In the genomic region with DNA sequence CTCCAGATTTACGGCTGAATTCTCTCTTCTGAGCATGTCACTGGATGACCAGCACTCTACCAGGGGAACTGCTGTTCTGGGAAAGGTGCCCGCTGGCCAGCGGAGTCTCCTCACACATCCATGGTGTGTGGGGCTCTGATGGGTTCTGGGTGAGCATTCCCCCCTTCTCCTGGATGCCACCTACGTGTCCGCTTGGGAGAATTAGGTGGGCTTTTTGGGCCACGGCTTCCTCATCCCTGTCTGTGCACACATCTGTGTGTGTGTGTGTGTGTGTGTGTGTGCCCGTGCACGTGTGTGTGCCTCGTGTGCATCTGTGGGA, we compare ENCODE assay signal across 17 cellular contexts.
"Had no signal": no experiment of that assay in that cellular context is flagged by ENCODE, and none has a peak within 500 bp of the region (broad histone marks: within the 10 kb centered on the region; RNA-seq: fewer than 3 reads in every experiment).

No MANE protein-coding gene starts in this region.

- DNase-seq: activated gamma-delta T cell; activated T-cell treated with anti-CD3 and anti-CD28 coated beads, Interleukin-2, amount 50 U/mL, for 72 hours; amygdala; effector memory CD8-positive, alpha-beta T cell; hippocampal formation; left colon; midbrain; T-helper 1 cell; T1000 had no signal

- H3K4me3 Mint-ChIP-seq: activated naive CD8-positive, alpha-beta T cell; activated T-cell treated with anti-CD3 and anti-CD28 coated beads, Interleukin-2, amount 50 U/mL, for 72 hours; effector memory CD8-positive, alpha-beta T cell; nephron; type B pancreatic cell had no signal

- H3K27me3 ChIP-seq: cardiac muscle cell, testis had no signal

- H3K4me1 ChIP-seq: testis had no signal

- H3K27ac Mint-ChIP-seq: activated naive CD8-positive, alpha-beta T cell; activated T-cell treated with anti-CD3 and anti-CD28 coated beads, Interleukin-2, amount 50 U/mL, for 72 hours; nephron; progenitor cell of endocrine pancreas; type B pancreatic cell had no signal

- FAIRE-seq: islet of Langerhans had no signal

- ATAC-seq: activated T-cell treated with anti-CD3 and anti-CD28 coated beads, Interleukin-2, amount 50 U/mL, for 72 hours; effector memory CD8-positive, alpha-beta T cell; left colon had no signal

- H3K4me1 Mint-ChIP-seq: nephron had no signal

- H3K27ac ChIP-seq: cardiac muscle cell, testis had no signal

- H3K4me3 ChIP-seq: cardiac muscle cell, lung, testis had no signal

- H3K9me3 ChIP-seq: testis had no signal

- H3K36me3 ChIP-seq: cardiac muscle cell had no signal

- H3K9me3 Mint-ChIP-seq: activated T-cell treated with anti-CD3 and anti-CD28 coated beads, Interleukin-2, amount 50 U/mL, for 72 hours; effector memory CD8-positive, alpha-beta T cell; type B pancreatic cell had no signal

- H3K36me3 Mint-ChIP-seq: activated naive CD8-positive, alpha-beta T cell; type B pancreatic cell had no signal

- H3K27me3 Mint-ChIP-seq: activated naive CD8-positive, alpha-beta T cell had no signal
